ENCODE assay signal across 1 cellular context in genomic region chr10:25639646-25640045, GRCh38.
TF ChIP-seq lines count a peak whose summit lies in the region.

No MANE protein-coding gene starts in this region.

TF ChIP-seq in H1, 55 proteins besides CTCF, POLR2A, EP300 and RAD21 (continued from another document):
- TF ChIP-seq HDAC2 (IDR thresholded peaks at IDR 0.05; ENCODE audit: borderline replicate concordance in 1 of 2, low read depth in 2 of 2, low read length in 2 of 2) (no peak), KDM5A (IDR thresholded peaks at IDR 0.05; ENCODE audit: low read length) (no peak), YY1 (IDR thresholded peaks at IDR 0.05; ENCODE audit: low read depth, low read length) (no peak), BACH1 (IDR thresholded peaks at IDR 0.05; ENCODE audit: low read length) (no peak), RFX5 (IDR thresholded peaks at IDR 0.05; ENCODE audit: borderline replicate concordance, low read depth, low read length) (no peak), MAFK (IDR thresholded peaks at IDR 0.05; ENCODE audit: low read depth, low read length) (no peak)
